Comparison of ENCODE assay signal across 1 cellular context in genomic region chr12:119686355-119686754, GRCh38.
TF ChIP-seq lines count a peak whose summit lies in the region.

No MANE protein-coding gene starts in this region.

TF ChIP-seq in H1, 55 proteins besides CTCF, POLR2A, EP300 and RAD21 (continued from another document):
- TF ChIP-seq JUN (IDR thresholded peaks at IDR 0.05; ENCODE audit: low read depth, low read length) (no peak), MAX (IDR thresholded peaks at IDR 0.05) (no peak), TAF7 (optimal IDR thresholded peaks at IDR 0.05; ENCODE audit: borderline replicate concordance, low read depth, low read length) (no peak), CTBP2 (IDR thresholded peaks at IDR 0.05; ENCODE audit: borderline replicate concordance, insufficient read depth, insufficient read length, low read length) (no peak), TCF12 (IDR thresholded peaks at IDR 0.05; ENCODE audit: low read depth, low read length) (no peak), SRF (IDR thresholded peaks at IDR 0.05; ENCODE audit: low read depth, low read length) (no peak), MAFK (IDR thresholded peaks at IDR 0.05; ENCODE audit: low read depth, low read length) (no peak), HDAC6 (IDR thresholded peaks at IDR 0.05; ENCODE audit: low read depth, low read length) (no peak), E2F6 (IDR thresholded peaks at IDR 0.05) (no peak), RFX5 (IDR thresholded peaks at IDR 0.05; ENCODE audit: borderline replicate concordance, low read depth, low read length) (no peak), YY1 (IDR thresholded peaks at IDR 0.05; ENCODE audit: low read depth, low read length) (no peak), CHD2 (IDR thresholded peaks at IDR 0.05; ENCODE audit: low read length) (no peak), SUZ12 (IDR thresholded peaks at IDR 0.05; ENCODE audit: low read length) (no peak)
TF ChIP-seq in H1: peak in this region for 0.
